ENCODE assay signal across 8 cellular contexts in genomic region chr17:37490022-37490587, GRCh38. TPM values are rescaled to one million over a fixed set of nuclear protein-coding genes. Genes with fewer than 3 reads are reported as not detected.
DNase-seq lines count a peak whose midpoint lies in the region; ATAC-seq and TF ChIP-seq lines count a peak whose summit lies in the region.

No MANE protein-coding gene starts in this region.

- peaks cover 0 to 6% of the 10 kb centered on the region in 2 donors for H3K36me3 Mint-ChIP-seq in CD4-positive, alpha-beta memory T cell

- peak; percentile 70 to 85 (median 71) for DNase-seq in CD4-positive, alpha-beta memory T cell
- DNase-seq in GM19240 (ENCODE audit: insufficient read length, low spot score) (peak; percentile 52), RPMI7951 (ENCODE audit: low read depth) (peak; percentile 70), activated gamma-delta T cell (lab: John Stamatoyannopoulos, UW) (peak; percentile 74), globus pallidus (ENCODE audit: low spot score) (peak; percentile 40), ovary (peak; percentile 53 to 77 (median 66))

- peak overlapping the region in 1 of 2 donors; percentile 44 for H3K4me3 ChIP-seq in CD4-positive, alpha-beta memory T cell (ENCODE audit: low read length in 2 of 2)
- H3K4me3 ChIP-seq in ovary (peak overlapping the region; percentile 60), thymus (ENCODE audit: low read length) (peak overlapping the region; percentile 78)

- H3K27me3 ChIP-seq in CD4-positive, alpha-beta memory T cell (ENCODE audit: insufficient read depth, low read length) = no peaks in the 10 kb centered on the region
- no peaks in the 10 kb centered on the region for H3K27me3 ChIP-seq in ovary
- H3K27me3 ChIP-seq in thymus (ENCODE audit: control insufficient read depth, insufficient read depth) = peaks cover 8% of the 10 kb centered on the region

- peak overlapping the region; percentile 82 to 96 (median 84) for H3K27ac Mint-ChIP-seq in CD4-positive, alpha-beta memory T cell

- POLR2A ChIA-PET in CD4-positive, alpha-beta memory T cell (lab: Charles Lee; ENCODE audit: partially characterized antibody) = interaction anchor here (1.0 kb wide), 3 partner anchors 82 to 118 kb away, joined by 3 to 8 read pairs (median 5); no protein-coding TSS in a partner anchor

- intact Hi-C loops in CD4-positive, alpha-beta memory T cell (cut with micrococcal nuclease) = loop anchor here (2.0 kb wide), 1 partner anchor 131 kb away; no protein-coding TSS in a partner anchor
- intact Hi-C loops in ovary (cut with DNase I) = no loop called here

- no peak for TF ChIP-seq POLR2A in ovary (IDR thresholded peaks at IDR 0.05)

- no peaks in the 10 kb centered on the region for H3K36me3 ChIP-seq in CD4-positive, alpha-beta memory T cell (ENCODE audit: insufficient read depth, low read length)
- H3K36me3 ChIP-seq in ovary (no peaks in the 10 kb centered on the region), thymus (ENCODE audit: control insufficient read depth, insufficient read depth) (no peaks in the 10 kb centered on the region)

- H3K9me3 ChIP-seq in CD4-positive, alpha-beta memory T cell (ENCODE audit: control insufficient read depth in 1 of 2, low read length in 2 of 2) = no peaks in the 10 kb centered on the region
- H3K9me3 ChIP-seq in ovary (no peaks in the 10 kb centered on the region), thymus (ENCODE audit: control insufficient read depth) (no peaks in the 10 kb centered on the region)

- peaks cover 26% of the 10 kb centered on the region for H3K4me1 ChIP-seq in CD4-positive, alpha-beta memory T cell (ENCODE audit: insufficient read depth, low read length)
- H3K4me1 ChIP-seq in ovary (ENCODE audit: insufficient read depth) = peaks cover 1% of the 10 kb centered on the region
- peaks cover 4% of the 10 kb centered on the region for H3K4me1 ChIP-seq in thymus (ENCODE audit: control insufficient read depth, insufficient read depth, low read length)

- peaks cover 20 to 31% (median 24%) of the 10 kb centered on the region in 4 donors for H3K4me1 Mint-ChIP-seq in CD4-positive, alpha-beta memory T cell

- no peaks in the 10 kb centered on the region for H3K9me3 Mint-ChIP-seq in CD4-positive, alpha-beta memory T cell

- CTCF ChIA-PET in CD4-positive, alpha-beta memory T cell (lab: Charles Lee; ENCODE audit: partially characterized antibody) = no interaction called here

- peak overlapping the region; percentile 87 to 95 (median 90) for H3K4me3 Mint-ChIP-seq in CD4-positive, alpha-beta memory T cell

- ATAC-seq in HG03457 (IDR thresholded peaks at IDR 0.05; ENCODE audit: unreplicated experiment) = peak; percentile 33

- TF ChIP-seq CTCF in ovary (IDR thresholded peaks at IDR 0.05) = peak in 1 of 3 donors; percentile 21

- no peaks in the 10 kb centered on the region for H3K27me3 Mint-ChIP-seq in CD4-positive, alpha-beta memory T cell

- 0 to 1% (median 1%) methylated on average over 21 to 52 of the region's 56 CpGs for WGBS in ovary, 3 donors
- under 1% methylated on average over 56 of the region's 56 CpGs for WGBS in thymus

- no peak for TF ChIP-seq EP300 in ovary (IDR thresholded peaks at IDR 0.05)

- H3K27ac ChIP-seq in CD4-positive, alpha-beta memory T cell (ENCODE audit: low read depth, low read length) = peak overlapping the region; percentile 17
- H3K27ac ChIP-seq in ovary = peak overlapping the region; percentile 76 to 82
- peak overlapping the region; percentile 80 for H3K27ac ChIP-seq in thymus (ENCODE audit: low read depth)

RNA-seq across cellular contexts. Expression of gene DUSP14, which starts 0.4 kb away (rescaled TPM):
- 1 to 10 TPM; 6.6 to 7.4 TPM for total RNA-seq in CD4-positive, alpha-beta memory T cell
- 10 to 100 TPM; 16.3 to 17.6 TPM for polyA plus RNA-seq in CD4-positive, alpha-beta memory T cell
- 43.6 and 47.8 TPM in 2 replicates for total RNA-seq in RPMI7951 (2014; rRNA removed; shearing (Covaris generic))
- 10 to 100 TPM in 6 of 7 donors, 1 to 10 TPM in 1; 9.5 to 17.1 (median 13.1) TPM for total RNA-seq in ovary
- 10 to 100 TPM in 1 of 2 donors, 1 to 10 TPM in 1; 6.3 to 11.0 TPM for polyA plus RNA-seq in ovary
- 18.4 TPM for polyA plus RNA-seq in thymus

Comparison
In these comparisons a context has a peak if more than half of its experiments do, and no peak if none do; other contexts are left out.
1. H3K27ac ChIP-seq: peak in every context shown above with its lines; median percentile 80 in thymus; 79 in ovary; 17 in CD4-positive, alpha-beta memory T cell.